Comparison of ENCODE assay signal across 20 cellular contexts in genomic region chr18:9905401-9905922, GRCh38. TPM values are rescaled to one million over a fixed set of nuclear protein-coding genes. Genes with fewer than 3 reads are reported as not detected.
DNase-seq lines count a peak whose midpoint lies in the region; ATAC-seq and TF ChIP-seq lines count a peak whose summit lies in the region.
"Had no signal": no experiment of that assay in that cellular context is flagged by ENCODE, and none has a peak within 500 bp of the region (broad histone marks: within the 10 kb centered on the region; RNA-seq: fewer than 3 reads in every experiment).

No MANE protein-coding gene starts in this region.

- H3K27ac ChIP-seq in mesodermal cell (ENCODE audit: low read depth, low read length, severe bottlenecking), result peak overlapping the region; percentile 31
- H3K27ac ChIP-seq: body of pancreas, RWPE1, thoracic aorta had no signal

- in situ Hi-C loops in Caki2 (cut with HindIII; ENCODE audit: low pct_unique_long_range_greater_than_20kb, low sequenced_read_pairs), result no loop called here

- H3K4me3 ChIP-seq in epithelial cell of proximal tubule (ENCODE audit: low read depth, low read length), result no peak overlapping the region
- H3K4me3 ChIP-seq in mesodermal cell (ENCODE audit: extremely low read depth, insufficient read depth, low read length, poor library complexity, severe bottlenecking), result no peak overlapping the region
- H3K4me3 ChIP-seq: body of pancreas, thoracic aorta had no signal

- TF ChIP-seq CTCF in epithelial cell of proximal tubule (conservative IDR thresholded peaks at IDR 0.05; ENCODE audit: low read depth, low read length), result no peak

- WGBS in mesodermal cell (ENCODE audit: insufficient coverage in 2 of 2), 2 experiments, result 89 to 90% methylated on average over 5 of the region's 5 CpGs

- DNase-seq in Caki2 (ENCODE audit: low read depth) (peak; percentile 93), NOMO-1 treated with DMSO at 0.1 percent for 48 hours (lab: John Stamatoyannopoulos, UW; ENCODE audit: unreplicated experiment) (peak; percentile 51), epithelial cell of proximal tubule (ENCODE audit: low read depth) (peak; percentile 57), head of caudate nucleus (no peak), NCI-H1105 (lab: John Stamatoyannopoulos, UW) (no peak)
- DNase-seq: activated CD4-positive, alpha-beta T cell treated with anti-CD3 and anti-CD28 coated beads for 1 hour; body of pancreas; effector CD8-positive, alpha-beta T cell; left cardiac atrium; naive B cell; NCI-H1694 treated with DMSO at 0.1 percent for 48 hours; NCI-H524; retina; stimulated activated CD4-positive, alpha-beta T cell treated with anti-CD3 and anti-CD28 coated beads, Interleukin-1b, Interleukin-23, amount 100 ng/mL, for 48 hours had no signal

- ATAC-seq in HG03108 (IDR thresholded peaks at IDR 0.05; ENCODE audit: unreplicated experiment), result no peak
- no peak for ATAC-seq in HG03521 (IDR thresholded peaks at IDR 0.05; ENCODE audit: unreplicated experiment)
- ATAC-seq: body of pancreas, left cardiac atrium had no signal

- H3K4me1 ChIP-seq in mesodermal cell (ENCODE audit: control insufficient read depth, insufficient read depth, low read length, poor library complexity, severe bottlenecking), result peaks cover 4% of the 10 kb centered on the region
- H3K4me1 ChIP-seq: body of pancreas had no signal

- H3K36me3 ChIP-seq in mesodermal cell (ENCODE audit: control insufficient read depth, insufficient read depth, low read length), result no peaks in the 10 kb centered on the region
- H3K36me3 ChIP-seq: thoracic aorta had no signal

- no peaks in the 10 kb centered on the region for H3K9me3 ChIP-seq in mesodermal cell (ENCODE audit: control insufficient read depth, low read length)
- H3K9me3 ChIP-seq: body of pancreas, thoracic aorta had no signal

- intact Hi-C loops in head of caudate nucleus (cut with DNase I), result no loop called here

RNA-seq across cellular contexts. Expression of gene VAPA, which starts 8.4 kb away (rescaled TPM):
- 341 and 399 TPM in 2 replicates for total RNA-seq in Caki2 (2014; rRNA removed; shearing (Covaris generic); ENCODE audit: low replicate concordance)
- total RNA-seq in epithelial cell of proximal tubule, result 137 and 169 TPM in 2 replicates
- polyA plus RNA-seq in mesodermal cell (2013, experiment 1 of 2), result 234 TPM
- polyA plus RNA-seq in mesodermal cell (2013, experiment 2 of 2), result 248 TPM

RNA-seq across cellular contexts. Expression of gene TXNDC2, which starts 19.7 kb away (rescaled TPM):
- 0.23 TPM in 1 of 2 replicates, not detected in the other for total RNA-seq in Caki2 (2014; rRNA removed; shearing (Covaris generic); ENCODE audit: low replicate concordance)
- total RNA-seq in epithelial cell of proximal tubule, result not detected in 2 replicates
- polyA plus RNA-seq in mesodermal cell (2013, experiment 1 of 2), result 0.18 TPM
- 0.40 TPM for polyA plus RNA-seq in mesodermal cell (2013, experiment 2 of 2)
- total RNA-seq: body of pancreas; T-helper 2 cell treated with Interferon-gamma antibody and Interleukin-4, amounts not matched to agents 100 ng/mL and 5 ng/mL, for 36 hours had no signal

Comparison
In these comparisons a context has a peak if more than half of its experiments do, and no peak if none do; other contexts are left out.
1. DNase-seq: peak in Caki2 (single experiment), NOMO-1 treated with DMSO at 0.1 percent for 48 hours (single experiment) and epithelial cell of proximal tubule (single experiment); none in head of caudate nucleus (0 of 42) and NCI-H1105 (single experiment).